22 cellular contexts compared by ENCODE assay signal in genomic region chr10:11263767-11264166, GRCh38.
DNase-seq lines count a peak whose midpoint lies in the region; ATAC-seq and TF ChIP-seq lines count a peak whose summit lies in the region.
"Had no signal": no experiment of that assay in that cellular context is flagged by ENCODE, and none has a peak within 500 bp of the region (broad histone marks: within the 10 kb centered on the region; RNA-seq: fewer than 3 reads in every experiment).

No MANE protein-coding gene starts in this region.

- intact Hi-C loops in heart left ventricle (cut with DNase I) (loop anchor here in 9 of 10 donors (5.0 to 10.0 kb wide), 13 partner anchors 41 to 469 kb away; no protein-coding TSS in a partner anchor), Right ventricle myocardium superior (cut with DNase I) (loop anchor here (10.0 kb wide), 2 partner anchors 99 to 239 kb away; no protein-coding TSS in a partner anchor)

- H3K27ac ChIP-seq in heart left ventricle (peak overlapping the region in 8 of 12 donors; percentile 2 to 83 (median 49)), MM.1S (ENCODE audit: low read length) (peak overlapping the region; percentile 11; the same call in 1 of the 2 replicates)
- H3K27ac ChIP-seq: coronary artery, gastrocnemius medialis, neural progenitor cell, sigmoid colon had no signal

- H3K9me3 ChIP-seq in heart left ventricle (no peaks in the 10 kb centered on the region), MM.1S (replicated peaks; ENCODE audit: insufficient read depth, low read length) (no peaks in the 10 kb centered on the region)
- H3K9me3 ChIP-seq: gastrocnemius medialis, sigmoid colon had no signal

- no peak overlapping the region for H2AFZ ChIP-seq in MM.1S (ENCODE audit: low read length)
- H2AFZ ChIP-seq: GM23338, neural progenitor cell had no signal

- DNase-seq in heart left ventricle (no peak), Right ventricle myocardium superior (no peak), MM.1S (no peak), EL (no peak), NCI-H345 (lab: John Stamatoyannopoulos, UW) (no peak)
- no peak for DNase-seq in activated naive CD8-positive, alpha-beta T cell treated with anti-CD3 and anti-CD28 coated beads, Interleukin-2, amount 50 U/mL, for 24 hours
- no peak for DNase-seq in stimulated activated effector memory CD8-positive, alpha-beta T cell treated with anti-CD3 and anti-CD28 coated beads, Interleukin-12 subunit alpha, Interleukin-12 subunit beta, amount 100 ng/mL, for 72 hours (ENCODE audit: low spot score in 2 of 2)
- DNase-seq: activated effector memory CD4-positive, alpha-beta T cell treated with anti-CD3 and anti-CD28 coated beads, Interleukin-2, amount 50 U/mL, for 16 hours; amygdala; DMS53; gastrocnemius medialis; GF-D8; hypothalamus; NCI-H1417; NCI-H446 treated with DMSO at 0.1 percent for 48 hours; posterior cingulate gyrus; sigmoid colon; trophoblast cell had no signal

- peak overlapping the region; percentile 4 for H3K27ac Mint-ChIP-seq in activated naive CD8-positive, alpha-beta T cell treated with anti-CD3 and anti-CD28 coated beads, Interleukin-2, amount 50 U/mL, for 24 hours
- peak overlapping the region; percentile 91 for H3K27ac Mint-ChIP-seq in stimulated activated effector memory CD8-positive, alpha-beta T cell treated with anti-CD3 and anti-CD28 coated beads, Interleukin-12 subunit alpha, Interleukin-12 subunit beta, amount 100 ng/mL, for 72 hours
- H3K27ac Mint-ChIP-seq: GM23338, neural progenitor cell had no signal

- peaks cover 0 to 70% (median 23%) of the 10 kb centered on the region in 12 donors for H3K4me1 ChIP-seq in heart left ventricle
- H3K4me1 ChIP-seq in MM.1S (ENCODE audit: low read length), result peaks cover 93% of the 10 kb centered on the region

- H3K9ac ChIP-seq in MM.1S (ENCODE audit: low read length), result no peak overlapping the region
- H3K9ac ChIP-seq: neural progenitor cell had no signal

- no peak overlapping the region for H3K4me3 Mint-ChIP-seq in activated naive CD8-positive, alpha-beta T cell treated with anti-CD3 and anti-CD28 coated beads, Interleukin-2, amount 50 U/mL, for 24 hours
- no peak overlapping the region for H3K4me3 Mint-ChIP-seq in stimulated activated effector memory CD8-positive, alpha-beta T cell treated with anti-CD3 and anti-CD28 coated beads, Interleukin-12 subunit alpha, Interleukin-12 subunit beta, amount 100 ng/mL, for 72 hours
- H3K4me3 Mint-ChIP-seq: GM23338, neural progenitor cell had no signal

- ATAC-seq in heart left ventricle (no peak), Right ventricle myocardium superior (ENCODE audit: poor library complexity) (no peak)
- peak; percentile 29 for ATAC-seq in activated naive CD8-positive, alpha-beta T cell treated with anti-CD3 and anti-CD28 coated beads, Interleukin-2, amount 50 U/mL, for 24 hours
- ATAC-seq in stimulated activated effector memory CD8-positive, alpha-beta T cell treated with anti-CD3 and anti-CD28 coated beads, Interleukin-12 subunit alpha, Interleukin-12 subunit beta, amount 100 ng/mL, for 72 hours, result no peak
- ATAC-seq: gastrocnemius medialis, GM23338, K562 had no signal

- H3K4me1 Mint-ChIP-seq in activated naive CD8-positive, alpha-beta T cell treated with anti-CD3 and anti-CD28 coated beads, Interleukin-2, amount 50 U/mL, for 24 hours, result peaks cover 82% of the 10 kb centered on the region
- peaks cover 90% of the 10 kb centered on the region for H3K4me1 Mint-ChIP-seq in stimulated activated effector memory CD8-positive, alpha-beta T cell treated with anti-CD3 and anti-CD28 coated beads, Interleukin-12 subunit alpha, Interleukin-12 subunit beta, amount 100 ng/mL, for 72 hours

- H3K36me3 ChIP-seq in heart left ventricle (peaks cover 0 to 93% (median 37%) of the 10 kb centered on the region in 9 donors), MM.1S (replicated peaks; ENCODE audit: insufficient read depth, low read length) (peaks cover 23% of the 10 kb centered on the region; the same call in 1 of the 2 replicates)
- H3K36me3 ChIP-seq: gastrocnemius medialis, neural progenitor cell had no signal

- no peaks in the 10 kb centered on the region for H3K9me3 Mint-ChIP-seq in activated naive CD8-positive, alpha-beta T cell treated with anti-CD3 and anti-CD28 coated beads, Interleukin-2, amount 50 U/mL, for 24 hours
- no peaks in the 10 kb centered on the region for H3K9me3 Mint-ChIP-seq in stimulated activated effector memory CD8-positive, alpha-beta T cell treated with anti-CD3 and anti-CD28 coated beads, Interleukin-12 subunit alpha, Interleukin-12 subunit beta, amount 100 ng/mL, for 72 hours
- H3K9me3 Mint-ChIP-seq: GM23338, neural progenitor cell had no signal

- no peaks in the 10 kb centered on the region for H3K27me3 ChIP-seq in heart left ventricle
- H3K27me3 ChIP-seq in MM.1S (replicated peaks; ENCODE audit: insufficient read depth, low read length), result no peaks in the 10 kb centered on the region
- H3K27me3 ChIP-seq: gastrocnemius medialis, neural progenitor cell, sigmoid colon had no signal

- TF ChIP-seq POLR2A in heart left ventricle (IDR thresholded peaks at IDR 0.05), result no peak

- H3K4me2 ChIP-seq in MM.1S (ENCODE audit: low read depth, low read length), result no peak overlapping the region
- H3K4me2 ChIP-seq: GM23338, neural progenitor cell had no signal

- no peaks in the 10 kb centered on the region for H3K9me2 ChIP-seq in MM.1S (replicated peaks; ENCODE audit: insufficient read depth, low read length)

- H3K36me3 Mint-ChIP-seq in activated naive CD8-positive, alpha-beta T cell treated with anti-CD3 and anti-CD28 coated beads, Interleukin-2, amount 50 U/mL, for 24 hours (ENCODE audit: low read depth), result peaks cover 71% of the 10 kb centered on the region
- H3K36me3 Mint-ChIP-seq in stimulated activated effector memory CD8-positive, alpha-beta T cell treated with anti-CD3 and anti-CD28 coated beads, Interleukin-12 subunit alpha, Interleukin-12 subunit beta, amount 100 ng/mL, for 72 hours, result no peaks in the 10 kb centered on the region

- no peak overlapping the region for H3K4me3 ChIP-seq in heart left ventricle
- H3K4me3 ChIP-seq in MM.1S (ENCODE audit: low read length), result no peak overlapping the region
- H3K4me3 ChIP-seq: coronary artery, gastrocnemius medialis, GM23338, K562, neural progenitor cell, sigmoid colon had no signal

- no peaks in the 10 kb centered on the region for H3K27me3 Mint-ChIP-seq in activated naive CD8-positive, alpha-beta T cell treated with anti-CD3 and anti-CD28 coated beads, Interleukin-2, amount 50 U/mL, for 24 hours

- TF ChIP-seq CTCF in heart left ventricle (IDR thresholded peaks at IDR 0.05), result no peak
- TF ChIP-seq CTCF in MM.1S (IDR thresholded peaks at IDR 0.05; ENCODE audit: low read length), result no peak

- 63 to 79% (median 67%) methylated on average over 3 of the region's 3 CpGs for WGBS in heart left ventricle, 4 donors

- H3F3A ChIP-seq in MM.1S (ENCODE audit: insufficient read depth, low read length), result peaks cover 70% of the 10 kb centered on the region

- peaks cover 100% of the 10 kb centered on the region for H3K79me2 ChIP-seq in MM.1S (ENCODE audit: low read length)

- no peaks in the 10 kb centered on the region for H4K20me1 ChIP-seq in MM.1S (ENCODE audit: insufficient read depth, low read length)
